In genomic region chr2:118622931-118623330, GRCh38 we compare ENCODE assay signal across 22 cellular contexts.
"Had no signal": no experiment of that assay in that cellular context is flagged by ENCODE, and none has a peak within 500 bp of the region (broad histone marks: within the 10 kb centered on the region; RNA-seq: fewer than 3 reads in every experiment).

No MANE protein-coding gene starts in this region.

- H3K4me1 ChIP-seq: Peyer's patch, SJCRH30 had no signal

- H3K4me2 ChIP-seq: PC-9 had no signal

- H3K4me3 ChIP-seq: PC-9, Peyer's patch, SJCRH30 had no signal

- H2AFZ ChIP-seq: PC-9 had no signal

- DNase-seq: KBM-7, NCI-H1092, NCI-H1105 treated with DMSO at 0.1 percent for 48 hours, NCI-H1417 treated with DMSO at 0.1 percent for 48 hours, NCI-H146, NCI-H1694 treated with DMSO at 0.1 percent for 48 hours, NCI-H1930, NCI-H2081, NCI-H2107, NCI-H2227 treated with DMSO at 0.1 percent for 48 hours, NCI-H524 treated with DMSO at 0.1 percent for 48 hours, NCI-H69, NCI-H774, OCI-M1, PC-9, Peyer's patch, SHP77 treated with DMSO at 0.1 percent for 48 hours, SJCRH30, SW 1271, T-cell had no signal

- H3K27ac Mint-ChIP-seq: T-cell had no signal

- H3K27ac ChIP-seq: PC-9, Peyer's patch, SJCRH30 had no signal

- H3K9me3 ChIP-seq: Peyer's patch, SJCRH30 had no signal

- H3K36me3 ChIP-seq: Peyer's patch, SJCRH30 had no signal

- ATAC-seq: Right ventricle myocardium inferior, SK-N-SH treated with all-trans-retinoic acid at 6 μM for 48 hours, T-cell had no signal

- H3K4me3 Mint-ChIP-seq: T-cell had no signal

- H3K27me3 ChIP-seq: Peyer's patch, SJCRH30 had no signal

- H3K4me1 Mint-ChIP-seq: T-cell had no signal

- H3K36me3 Mint-ChIP-seq: T-cell had no signal
